ENCODE assay signal across 1 cellular context in genomic region chr6:122401104-122401503, GRCh38.
TF ChIP-seq lines count a peak whose summit lies in the region.

No MANE protein-coding gene starts in this region.

TF ChIP-seq in K562, 482 proteins besides CTCF, POLR2A, EP300 and RAD21:
- no peak for TF ChIP-seq ARID4B (CRISPR knock-in tag; IDR thresholded peaks at IDR 0.05)
- no peak for TF ChIP-seq ZNF699 (CRISPR knock-in tag; IDR thresholded peaks at IDR 0.05; ENCODE audit: insufficient replicate concordance)
- TF ChIP-seq CHCHD3 (CRISPR knock-in tag; IDR thresholded peaks at IDR 0.05): no peak
- no peak for TF ChIP-seq THRA (IDR thresholded peaks at IDR 0.05)
- no peak for TF ChIP-seq BRF1 (IDR thresholded peaks at IDR 0.05; ENCODE audit: borderline replicate concordance, extremely low read depth, insufficient read length)
- TF ChIP-seq NUFIP1 (IDR thresholded peaks at IDR 0.05; ENCODE audit: partially characterized antibody): no peak
- TF ChIP-seq SNRNP70 (optimal IDR thresholded peaks at IDR 0.05; ENCODE audit: low read depth, low read length): no peak
- no peak for TF ChIP-seq ZBTB40 (IDR thresholded peaks at IDR 0.05)
- TF ChIP-seq ZBTB40 (CRISPR knock-in tag; IDR thresholded peaks at IDR 0.05): no peak
- no peak for TF ChIP-seq TEAD1 (CRISPR knock-in tag; IDR thresholded peaks at IDR 0.05)
- TF ChIP-seq NCOA6 (IDR thresholded peaks at IDR 0.05): no peak
- no peak for TF ChIP-seq USF1 (CRISPR knock-in tag; IDR thresholded peaks at IDR 0.05)
- no peak for TF ChIP-seq ZNF717 (CRISPR knock-in tag; IDR thresholded peaks at IDR 0.05)
- no peak for TF ChIP-seq HOMEZ (CRISPR knock-in tag; IDR thresholded peaks at IDR 0.05)
TF ChIP-seq in K562: peak in this region for 0.
